ENCODE assay signal across 17 cellular contexts in the genomic region with DNA sequence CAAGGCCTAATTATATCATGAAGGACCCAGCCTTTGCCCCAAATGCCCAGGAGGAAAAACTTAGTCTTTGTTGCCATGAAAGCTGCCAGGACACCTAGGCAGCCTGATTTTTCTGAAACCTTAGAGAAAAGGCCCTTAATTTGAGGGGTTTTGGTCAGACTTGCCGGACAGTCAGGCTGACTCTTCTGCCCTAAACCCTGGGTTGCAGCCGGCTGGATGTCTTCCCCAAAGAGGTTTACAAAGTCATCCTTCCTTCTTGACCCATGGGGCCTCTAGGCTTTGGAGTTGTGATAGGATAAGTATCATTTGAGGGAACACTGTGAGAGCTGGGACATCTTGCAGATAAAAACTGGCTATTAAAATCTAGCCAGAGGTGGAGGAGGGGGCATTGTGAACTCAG. TPM values are rescaled to one million over a fixed set of nuclear protein-coding genes. Genes with fewer than 3 reads are reported as not detected.
A peak's percentile ranks its signal among the peaks of the same experiment; 100 is the strongest.
DNase-seq lines count a peak whose midpoint lies in the region; TF ChIP-seq lines count a peak whose summit lies in the region.
"Had no signal": no experiment of that assay in that cellular context is flagged by ENCODE, and none has a peak within 500 bp of the region (broad histone marks: within the 10 kb centered on the region; RNA-seq: fewer than 3 reads in every experiment).

No MANE protein-coding gene starts in this region.

- H3K36me3 Mint-ChIP-seq in activated naive CD4-positive, alpha-beta T cell treated with anti-CD3 and anti-CD28 coated beads, Interleukin-2, amount 50 U/mL, for 24 hours: peaks cover 4% of the 10 kb centered on the region
- H3K36me3 Mint-ChIP-seq in endothelial cell (ENCODE audit: low read depth, unreplicated experiment): peaks cover 9% of the 10 kb centered on the region
- peaks cover 4% of the 10 kb centered on the region for H3K36me3 Mint-ChIP-seq in nephron (ENCODE audit: low read depth)
- H3K36me3 Mint-ChIP-seq in type B pancreatic cell: no peaks in the 10 kb centered on the region

- TF ChIP-seq CTCF in endothelial cell (IDR thresholded peaks at IDR 0.05; ENCODE audit: unreplicated experiment) (no peak), nephron (IDR thresholded peaks at IDR 0.05; ENCODE audit: unreplicated experiment in 3 of 3) (no peak), type B pancreatic cell (conservative IDR thresholded peaks at IDR 0.05) (no peak)

- H3K4me1 Mint-ChIP-seq in activated naive CD4-positive, alpha-beta T cell treated with anti-CD3 and anti-CD28 coated beads, Interleukin-2, amount 50 U/mL, for 24 hours: peaks cover 17% of the 10 kb centered on the region
- H3K4me1 Mint-ChIP-seq in endothelial cell (ENCODE audit: unreplicated experiment) (peaks cover 33% of the 10 kb centered on the region), nephron (peaks cover 24% of the 10 kb centered on the region), type B pancreatic cell (ENCODE audit: unreplicated experiment) (peaks cover 10% of the 10 kb centered on the region)

- no peak overlapping the region for H3K27ac Mint-ChIP-seq in activated naive CD4-positive, alpha-beta T cell treated with anti-CD3 and anti-CD28 coated beads, Interleukin-2, amount 50 U/mL, for 24 hours
- H3K27ac Mint-ChIP-seq in endothelial cell (ENCODE audit: unreplicated experiment) (peak overlapping the region; percentile 71), nephron (peak overlapping the region; percentile 48 to 72 (median 71)), type B pancreatic cell (no peak overlapping the region)
- H3K27ac Mint-ChIP-seq: CD4-positive, alpha-beta T cell; HFFc6 had no signal

- no peak for DNase-seq in activated naive CD4-positive, alpha-beta T cell treated with anti-CD3 and anti-CD28 coated beads, Interleukin-2, amount 50 U/mL, for 16 hours
- DNase-seq in endothelial cell (ENCODE audit: low spot score) (no peak), type B pancreatic cell (ENCODE audit: extremely low spot score, unreplicated experiment) (no peak), NCI-H82 treated with DMSO at 0.1 percent for 48 hours (lab: John Stamatoyannopoulos, UW; ENCODE audit: unreplicated experiment) (no peak), NAMALWA (ENCODE audit: low spot score) (no peak), substantia nigra (lab: John Stamatoyannopoulos, UW) (no peak)
- DNase-seq: AML-193; Caco-2; CD4-positive, alpha-beta T cell; GM23248; H7; HFFc6 had no signal

- H3K27me3 Mint-ChIP-seq in activated naive CD4-positive, alpha-beta T cell treated with anti-CD3 and anti-CD28 coated beads, Interleukin-2, amount 50 U/mL, for 24 hours: peaks cover 59% of the 10 kb centered on the region
- peaks cover 17% of the 10 kb centered on the region for H3K27me3 Mint-ChIP-seq in endothelial cell (ENCODE audit: unreplicated experiment)
- H3K27me3 Mint-ChIP-seq in nephron (ENCODE audit: low read depth): peaks cover 47% of the 10 kb centered on the region
- peaks cover 83% of the 10 kb centered on the region for H3K27me3 Mint-ChIP-seq in type B pancreatic cell

- H3K9me3 Mint-ChIP-seq in activated naive CD4-positive, alpha-beta T cell treated with anti-CD3 and anti-CD28 coated beads, Interleukin-2, amount 50 U/mL, for 24 hours: peaks cover 6% of the 10 kb centered on the region
- H3K9me3 Mint-ChIP-seq in endothelial cell (ENCODE audit: unreplicated experiment) (no peaks in the 10 kb centered on the region), nephron (no peaks in the 10 kb centered on the region), type B pancreatic cell (no peaks in the 10 kb centered on the region)
- H3K9me3 Mint-ChIP-seq: CD4-positive, alpha-beta T cell; HFFc6 had no signal

- H3K4me3 Mint-ChIP-seq in activated naive CD4-positive, alpha-beta T cell treated with anti-CD3 and anti-CD28 coated beads, Interleukin-2, amount 50 U/mL, for 24 hours: peak overlapping the region; percentile 26
- H3K4me3 Mint-ChIP-seq in endothelial cell (ENCODE audit: unreplicated experiment): peak overlapping the region; percentile 13
- peak overlapping the region; percentile 66 to 83 (median 78) for H3K4me3 Mint-ChIP-seq in nephron
- H3K4me3 Mint-ChIP-seq in type B pancreatic cell: peak overlapping the region; percentile 51
- H3K4me3 Mint-ChIP-seq: CD4-positive, alpha-beta T cell; HFFc6 had no signal

- no peak overlapping the region for H3K27ac ChIP-seq in substantia nigra (ENCODE audit: low read depth, low read length, poor library complexity, severe bottlenecking)
- H3K27ac ChIP-seq: 22Rv1, A549, C4-2B, GM23248 had no signal

RNA-seq across cellular contexts. Expression of a gene that starts 2.4 kb away (rescaled TPM):
- total RNA-seq in endothelial cell (ENCODE audit: unreplicated experiment) (3.8 TPM), type B pancreatic cell (ENCODE audit: low replicate concordance) (7.7 TPM in 1 of 2 replicates, not detected in the other)
- total RNA-seq: Caco-2; CD4-positive, alpha-beta T cell; H7; HFFc6 had no signal

RNA-seq across cellular contexts. Expression of a gene that starts 28.9 kb away (rescaled TPM):
- total RNA-seq in endothelial cell (ENCODE audit: unreplicated experiment): 4.1 TPM
- total RNA-seq in type B pancreatic cell (ENCODE audit: low replicate concordance): 25.4 TPM in 1 of 2 replicates, not detected in the other
- total RNA-seq: CD4-positive, alpha-beta T cell; H7 had no signal

RNA-seq across cellular contexts. Expression of a gene that starts 34.7 kb away (rescaled TPM):
- 3.5 TPM for total RNA-seq in endothelial cell (ENCODE audit: unreplicated experiment)
- 37.0 TPM in 1 of 2 replicates, not detected in the other for total RNA-seq in type B pancreatic cell (ENCODE audit: low replicate concordance)
- total RNA-seq: CD4-positive, alpha-beta T cell; H7 had no signal

RNA-seq across cellular contexts. Expression of a gene that starts 56.5 kb away (rescaled TPM):
- total RNA-seq in endothelial cell (ENCODE audit: unreplicated experiment) (9.3 TPM), type B pancreatic cell (ENCODE audit: low replicate concordance) (2.8 TPM in 1 of 2 replicates, not detected in the other)
- total RNA-seq: Caco-2; CD4-positive, alpha-beta T cell; H7 had no signal

Comparison
In these comparisons a context has a peak if more than half of its experiments do, and no peak if none do; other contexts are left out.
1. H3K27ac Mint-ChIP-seq: peak in endothelial cell (single experiment) and nephron (3 of 3); none in activated naive CD4-positive, alpha-beta T cell treated with anti-CD3 and anti-CD28 coated beads, Interleukin-2, amount 50 U/mL, for 24 hours (single experiment) and type B pancreatic cell (single experiment).
2. H3K4me3 Mint-ChIP-seq: peak in every context shown above with its lines; median percentile 78 in nephron; 51 in type B pancreatic cell; 26 in activated naive CD4-positive, alpha-beta T cell treated with anti-CD3 and anti-CD28 coated beads, Interleukin-2, amount 50 U/mL, for 24 hours; 13 in endothelial cell.